19 cellular contexts compared by ENCODE assay signal in the genomic region with DNA sequence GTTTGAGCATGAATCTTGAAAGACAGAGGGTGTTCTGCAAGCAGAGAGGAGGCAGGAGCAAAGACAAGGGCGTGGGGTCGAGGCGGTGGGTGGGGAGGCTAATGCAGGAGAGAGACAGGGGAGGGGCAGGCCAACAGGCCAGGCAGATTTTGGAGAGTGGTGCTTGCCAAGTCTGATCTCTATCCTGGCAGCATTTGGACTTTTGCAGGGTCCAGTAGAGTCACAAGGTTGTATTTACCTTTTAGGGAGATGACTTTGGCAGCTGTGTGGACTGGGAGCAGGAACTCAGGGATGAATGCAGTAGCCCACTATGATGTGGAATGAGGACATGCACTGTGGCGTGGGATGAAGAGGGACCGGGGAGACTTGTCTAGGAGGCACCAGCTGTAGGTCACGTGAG. TPM values are rescaled to one million over a fixed set of nuclear protein-coding genes. Genes with fewer than 3 reads are reported as not detected.
DNase-seq lines count a peak whose midpoint lies in the region; ATAC-seq and TF ChIP-seq lines count a peak whose summit lies in the region.
"Had no signal": no experiment of that assay in that cellular context is flagged by ENCODE, and none has a peak within 500 bp of the region (broad histone marks: within the 10 kb centered on the region; RNA-seq: fewer than 3 reads in every experiment).

No MANE protein-coding gene starts in this region.

- CTCF ChIA-PET in CD8-positive, alpha-beta T cell (lab: Charles Lee), result interaction anchor here (1.0 kb wide), 1 partner anchor 41 kb away, joined by 3 read pairs; no protein-coding TSS in a partner anchor

- DNase-seq in activated T-cell treated with anti-CD3 and anti-CD28 coated beads, Interleukin-2, amount 50 U/mL, for 24 hours, result no peak
- no peak for DNase-seq in activated T-cell treated with anti-CD3 and anti-CD28 coated beads, Interleukin-2, amount 50 U/mL, for 48 hours
- no peak for DNase-seq in CD8-positive, alpha-beta T cell
- DNase-seq in endothelial cell (ENCODE audit: low spot score), result no peak
- no peak for DNase-seq in omental fat pad (ENCODE audit: low spot score)
- no peak for DNase-seq in NCI-H2081 treated with DMSO at 0.1 percent for 48 hours (lab: John Stamatoyannopoulos, UW)
- DNase-seq: AML-193, C1 segment of cervical spinal cord, DMS53, GDM1, MV-4-11, NCI-H1105 treated with DMSO at 0.1 percent for 48 hours, NCI-H2081, NCI-H446, NCI-H526, OCI-M1, SHP77 had no signal

- no peak for TF ChIP-seq CTCF in CD8-positive, alpha-beta T cell (IDR thresholded peaks at IDR 0.05)
- TF ChIP-seq CTCF in endothelial cell (IDR thresholded peaks at IDR 0.05; ENCODE audit: unreplicated experiment), result no peak
- no peak for TF ChIP-seq CTCF in omental fat pad (IDR thresholded peaks at IDR 0.05)

- H3K4me3 ChIP-seq in CD8-positive, alpha-beta T cell (ENCODE audit: low read depth, low read length), result no peak overlapping the region

- H3K36me3 Mint-ChIP-seq in activated T-cell treated with anti-CD3 and anti-CD28 coated beads, Interleukin-2, amount 50 U/mL, for 24 hours (ENCODE audit: low read depth), result peaks cover 79% of the 10 kb centered on the region
- peaks cover 63% of the 10 kb centered on the region for H3K36me3 Mint-ChIP-seq in CD8-positive, alpha-beta T cell
- peaks cover 46% of the 10 kb centered on the region for H3K36me3 Mint-ChIP-seq in endothelial cell (ENCODE audit: low read depth, unreplicated experiment)

- H3K27ac Mint-ChIP-seq in activated T-cell treated with anti-CD3 and anti-CD28 coated beads, Interleukin-2, amount 50 U/mL, for 24 hours, result peak overlapping the region; percentile 28
- H3K27ac Mint-ChIP-seq in CD8-positive, alpha-beta T cell, result peak overlapping the region; percentile 16
- H3K27ac Mint-ChIP-seq in endothelial cell (ENCODE audit: unreplicated experiment), result no peak overlapping the region

- H3K4me3 Mint-ChIP-seq in activated T-cell treated with anti-CD3 and anti-CD28 coated beads, Interleukin-2, amount 50 U/mL, for 24 hours, result no peak overlapping the region
- no peak overlapping the region for H3K4me3 Mint-ChIP-seq in CD8-positive, alpha-beta T cell
- peak overlapping the region; percentile 33 for H3K4me3 Mint-ChIP-seq in endothelial cell (ENCODE audit: unreplicated experiment)
- H3K4me3 Mint-ChIP-seq: IgD-negative memory B cell had no signal

- H3K9me3 ChIP-seq in CD8-positive, alpha-beta T cell (ENCODE audit: low read length), result no peaks in the 10 kb centered on the region

- POLR2A ChIA-PET in CD8-positive, alpha-beta T cell (lab: Charles Lee), result interaction anchor here (0.6 to 0.9 kb wide), 2 partner anchors 16 to 599 kb away, joined by 3 read pairs; a partner anchor contains a TSS

- peaks cover 7% of the 10 kb centered on the region for H3K4me1 Mint-ChIP-seq in activated T-cell treated with anti-CD3 and anti-CD28 coated beads, Interleukin-2, amount 50 U/mL, for 24 hours (ENCODE audit: low read depth)
- H3K4me1 Mint-ChIP-seq in CD8-positive, alpha-beta T cell (ENCODE audit: low read depth), result peaks cover 2% of the 10 kb centered on the region
- no peaks in the 10 kb centered on the region for H3K4me1 Mint-ChIP-seq in endothelial cell (ENCODE audit: unreplicated experiment)

- no peak for ATAC-seq in CD8-positive, alpha-beta T cell
- peak; percentile 14 for ATAC-seq in omental fat pad (ENCODE audit: low FRiP score)
- ATAC-seq in SK-N-SH treated with all-trans-retinoic acid at 6 μM for 48 hours, result no peak

- no peaks in the 10 kb centered on the region for H3K9me3 Mint-ChIP-seq in activated T-cell treated with anti-CD3 and anti-CD28 coated beads, Interleukin-2, amount 50 U/mL, for 24 hours
- no peaks in the 10 kb centered on the region for H3K9me3 Mint-ChIP-seq in CD8-positive, alpha-beta T cell
- no peaks in the 10 kb centered on the region for H3K9me3 Mint-ChIP-seq in endothelial cell (ENCODE audit: unreplicated experiment)
- H3K9me3 Mint-ChIP-seq: IgD-negative memory B cell had no signal

- intact Hi-C loops in CD8-positive, alpha-beta T cell (cut with DNase I, micrococcal nuclease), result no loop called here

- H3K4me1 ChIP-seq in CD8-positive, alpha-beta T cell (ENCODE audit: insufficient read depth, low read length), result no peaks in the 10 kb centered on the region

- no peaks in the 10 kb centered on the region for H3K27me3 ChIP-seq in CD8-positive, alpha-beta T cell (ENCODE audit: insufficient read depth, low read length)

- no peaks in the 10 kb centered on the region for H3K27me3 Mint-ChIP-seq in activated T-cell treated with anti-CD3 and anti-CD28 coated beads, Interleukin-2, amount 50 U/mL, for 24 hours
- no peaks in the 10 kb centered on the region for H3K27me3 Mint-ChIP-seq in CD8-positive, alpha-beta T cell (ENCODE audit: low read depth)
- peaks cover 6% of the 10 kb centered on the region for H3K27me3 Mint-ChIP-seq in endothelial cell (ENCODE audit: unreplicated experiment)
- H3K27me3 Mint-ChIP-seq: IgD-negative memory B cell had no signal

- H3K27ac ChIP-seq in CD8-positive, alpha-beta T cell (ENCODE audit: low read depth, low read length), result no peak overlapping the region

- H3K36me3 ChIP-seq in CD8-positive, alpha-beta T cell (ENCODE audit: insufficient read depth, low read length), result peaks cover 13% of the 10 kb centered on the region

TF ChIP-seq in SK-N-SH treated with all-trans-retinoic acid at 6 μM for 48 hours, 23 proteins besides CTCF, POLR2A, EP300 and RAD21 (continues in another document):
- TF ChIP-seq ZFP30 (CRISPR knock-in tag; IDR thresholded peaks at IDR 0.05) (no peak), ZC3H10 (CRISPR knock-in tag; IDR thresholded peaks at IDR 0.05) (no peak), BACH2 (CRISPR knock-in tag; IDR thresholded peaks at IDR 0.05; ENCODE audit: borderline replicate concordance) (no peak), TCF4 (CRISPR knock-in tag; IDR thresholded peaks at IDR 0.05; ENCODE audit: borderline replicate concordance) (no peak), ISL1 (CRISPR knock-in tag; IDR thresholded peaks at IDR 0.05) (no peak), OSR1 (CRISPR knock-in tag; IDR thresholded peaks at IDR 0.05) (no peak)
- TF ChIP-seq, protein P1, sequence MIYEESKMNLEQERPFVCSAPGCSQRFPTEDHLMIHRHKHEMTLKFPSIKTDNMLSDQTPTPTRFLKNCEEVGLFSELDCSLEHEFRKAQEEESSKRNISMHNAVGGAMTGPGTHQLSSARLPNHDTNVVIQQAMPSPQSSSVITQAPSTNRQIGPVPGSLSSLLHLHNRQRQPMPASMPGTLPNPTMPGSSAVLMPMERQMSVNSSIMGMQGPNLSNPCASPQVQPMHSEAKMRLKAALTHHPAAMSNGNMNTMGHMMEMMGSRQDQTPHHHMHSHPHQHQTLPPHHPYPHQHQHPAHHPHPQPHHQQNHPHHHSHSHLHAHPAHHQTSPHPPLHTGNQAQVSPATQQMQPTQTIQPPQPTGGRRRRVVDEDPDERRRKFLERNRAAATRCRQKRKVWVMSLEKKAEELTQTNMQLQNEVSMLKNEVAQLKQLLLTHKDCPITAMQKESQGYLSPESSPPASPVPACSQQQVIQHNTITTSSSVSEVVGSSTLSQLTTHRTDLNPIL (CRISPR knock-in tag; IDR thresholded peaks at IDR 0.05; ENCODE audit: low read depth), result no peak
- TF ChIP-seq, protein P2, sequence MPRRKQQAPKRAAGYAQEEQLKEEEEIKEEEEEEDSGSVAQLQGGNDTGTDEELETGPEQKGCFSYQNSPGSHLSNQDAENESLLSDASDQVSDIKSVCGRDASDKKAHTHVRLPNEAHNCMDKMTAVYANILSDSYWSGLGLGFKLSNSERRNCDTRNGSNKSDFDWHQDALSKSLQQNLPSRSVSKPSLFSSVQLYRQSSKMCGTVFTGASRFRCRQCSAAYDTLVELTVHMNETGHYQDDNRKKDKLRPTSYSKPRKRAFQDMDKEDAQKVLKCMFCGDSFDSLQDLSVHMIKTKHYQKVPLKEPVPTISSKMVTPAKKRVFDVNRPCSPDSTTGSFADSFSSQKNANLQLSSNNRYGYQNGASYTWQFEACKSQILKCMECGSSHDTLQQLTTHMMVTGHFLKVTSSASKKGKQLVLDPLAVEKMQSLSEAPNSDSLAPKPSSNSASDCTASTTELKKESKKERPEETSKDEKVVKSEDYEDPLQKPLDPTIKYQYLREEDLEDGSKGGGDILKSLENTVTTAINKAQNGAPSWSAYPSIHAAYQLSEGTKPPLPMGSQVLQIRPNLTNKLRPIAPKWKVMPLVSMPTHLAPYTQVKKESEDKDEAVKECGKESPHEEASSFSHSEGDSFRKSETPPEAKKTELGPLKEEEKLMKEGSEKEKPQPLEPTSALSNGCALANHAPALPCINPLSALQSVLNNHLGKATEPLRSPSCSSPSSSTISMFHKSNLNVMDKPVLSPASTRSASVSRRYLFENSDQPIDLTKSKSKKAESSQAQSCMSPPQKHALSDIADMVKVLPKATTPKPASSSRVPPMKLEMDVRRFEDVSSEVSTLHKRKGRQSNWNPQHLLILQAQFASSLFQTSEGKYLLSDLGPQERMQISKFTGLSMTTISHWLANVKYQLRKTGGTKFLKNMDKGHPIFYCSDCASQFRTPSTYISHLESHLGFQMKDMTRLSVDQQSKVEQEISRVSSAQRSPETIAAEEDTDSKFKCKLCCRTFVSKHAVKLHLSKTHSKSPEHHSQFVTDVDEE (CRISPR knock-in tag; IDR thresholded peaks at IDR 0.05), result no peak
- TF ChIP-seq, protein P3, sequence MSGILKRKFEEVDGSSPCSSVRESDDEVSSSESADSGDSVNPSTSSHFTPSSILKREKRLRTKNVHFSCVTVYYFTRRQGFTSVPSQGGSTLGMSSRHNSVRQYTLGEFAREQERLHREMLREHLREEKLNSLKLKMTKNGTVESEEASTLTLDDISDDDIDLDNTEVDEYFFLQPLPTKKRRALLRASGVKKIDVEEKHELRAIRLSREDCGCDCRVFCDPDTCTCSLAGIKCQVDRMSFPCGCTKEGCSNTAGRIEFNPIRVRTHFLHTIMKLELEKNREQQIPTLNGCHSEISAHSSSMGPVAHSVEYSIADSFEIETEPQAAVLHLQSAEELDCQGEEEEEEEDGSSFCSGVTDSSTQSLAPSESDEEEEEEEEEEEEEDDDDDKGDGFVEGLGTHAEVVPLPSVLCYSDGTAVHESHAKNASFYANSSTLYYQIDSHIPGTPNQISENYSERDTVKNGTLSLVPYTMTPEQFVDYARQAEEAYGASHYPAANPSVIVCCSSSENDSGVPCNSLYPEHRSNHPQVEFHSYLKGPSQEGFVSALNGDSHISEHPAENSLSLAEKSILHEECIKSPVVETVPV (CRISPR knock-in tag; IDR thresholded peaks at IDR 0.05), result no peak

RNA-seq across cellular contexts. Expression of a gene that starts 15.7 kb away (rescaled TPM):
- total RNA-seq in CD8-positive, alpha-beta T cell, result 10 to 100 TPM; 22.8 to 24.3 TPM
- 23.2 TPM for total RNA-seq in endothelial cell (ENCODE audit: unreplicated experiment)
- 10 to 100 TPM; 13.3 to 29.6 (median 15.6) TPM for total RNA-seq in omental fat pad

RNA-seq across cellular contexts. Expression of a gene that starts 27.7 kb away (rescaled TPM):
- 10 to 100 TPM; 23.9 to 27.6 TPM for total RNA-seq in CD8-positive, alpha-beta T cell
- total RNA-seq in endothelial cell (ENCODE audit: unreplicated experiment) (35.1 TPM), omental fat pad (100 to 1,000 TPM in 1 of 4 donors, 10 to 100 TPM in 3; 28.4 to 102 (median 48.6) TPM)
